8 cellular contexts compared by ENCODE assay signal in genomic region chrX:56978172-56978571, GRCh38. TPM values are rescaled to one million over a fixed set of nuclear protein-coding genes. Genes with fewer than 3 reads are reported as not detected.
DNase-seq lines count a peak whose midpoint lies in the region; ATAC-seq lines count a peak whose summit lies in the region.

No MANE protein-coding gene starts in this region.

- no peak overlapping the region for H2BK5ac ChIP-seq in trophoblast cell (ENCODE audit: low read depth, low read length, poor library complexity)

- H4K91ac ChIP-seq in trophoblast cell (ENCODE audit: low read depth, low read length) = no peak overlapping the region

- WGBS in trophoblast cell (ENCODE audit: extremely low coverage, insufficient coverage, insufficient read length) = no CpG with 5 or more reads among the region's 1 CpG

- H3K4me3 ChIP-seq in trophoblast cell (ENCODE audit: low read depth, low read length) = no peak overlapping the region

- H3K27me3 ChIP-seq in trophoblast cell (ENCODE audit: insufficient read depth, low read length) = no peaks in the 10 kb centered on the region

- no peak overlapping the region for H3K9ac ChIP-seq in trophoblast cell (ENCODE audit: low read length)

- no peak overlapping the region for H2BK12ac ChIP-seq in trophoblast cell (ENCODE audit: low read length)

- no peaks in the 10 kb centered on the region for H3K4me1 ChIP-seq in trophoblast cell (ENCODE audit: control insufficient read depth in 1 of 2, insufficient read depth in 2 of 2, low read length in 2 of 2)

- H2AK5ac ChIP-seq in trophoblast cell (ENCODE audit: low read length) = no peak overlapping the region

- ATAC-seq in GM19023 (IDR thresholded peaks at IDR 0.05; ENCODE audit: unreplicated experiment) (peak; percentile 88), HG03066 (IDR thresholded peaks at IDR 0.05; ENCODE audit: low read depth, unreplicated experiment) (peak; percentile 85)

- no peak overlapping the region for H3K14ac ChIP-seq in trophoblast cell (ENCODE audit: low read length)

- H3K23ac ChIP-seq in trophoblast cell (ENCODE audit: low read length) = no peak overlapping the region

- peak; percentile 24 for DNase-seq in DMS 273 treated with DMSO at 0.1 percent for 48 hours (lab: John Stamatoyannopoulos, UW)
- peak; percentile 4 for DNase-seq in NCI-H2196 treated with DMSO at 0.1 percent for 48 hours (lab: John Stamatoyannopoulos, UW; ENCODE audit: unreplicated experiment)
- DNase-seq in activated CD4-positive, alpha-beta T cell treated with anti-CD3 and anti-CD28 coated beads, Interleukin-2, amount 50 U/mL, for 48 hours = peak; percentile 5 to 16
- DNase-seq in fibroblast of the conjunctiva (ENCODE audit: low read depth) = peak; percentile 12
- peak; percentile 39 to 79 for DNase-seq in trophoblast cell
- no peak for DNase-seq in 8988T

- H2AFZ ChIP-seq in trophoblast cell (ENCODE audit: insufficient read depth, low read length, poor library complexity) = no peak overlapping the region

- H3K4ac ChIP-seq in trophoblast cell (ENCODE audit: low read depth, low read length) = no peak overlapping the region

- H3K36me3 ChIP-seq in trophoblast cell (ENCODE audit: control insufficient read depth in 1 of 2, insufficient read depth in 2 of 2, low read length in 2 of 2) = peaks cover 5 to 8% of the 10 kb centered on the region in 2 experiments

- H3K18ac ChIP-seq in trophoblast cell (ENCODE audit: low read length) = no peak overlapping the region

- H4K8ac ChIP-seq in trophoblast cell (ENCODE audit: low read depth, low read length) = no peak overlapping the region

- no peak overlapping the region for H3K27ac ChIP-seq in trophoblast cell (ENCODE audit: low read depth, low read length)

- no peak overlapping the region for H3K4me2 ChIP-seq in trophoblast cell (ENCODE audit: low read length)

- no peaks in the 10 kb centered on the region for H3K9me3 ChIP-seq in trophoblast cell (ENCODE audit: insufficient read depth, low read depth, low read length)

- H3K79me1 ChIP-seq in trophoblast cell (ENCODE audit: low read length) = no peaks in the 10 kb centered on the region

- H3K79me2 ChIP-seq in trophoblast cell (ENCODE audit: control insufficient read depth, insufficient read depth, low read length, poor library complexity) = no peaks in the 10 kb centered on the region

- no peak overlapping the region for H2BK120ac ChIP-seq in trophoblast cell (ENCODE audit: insufficient read depth, low read length, poor library complexity)

- no peak overlapping the region for H4K12ac ChIP-seq in trophoblast cell (ENCODE audit: low read depth, low read length)

RNA-seq across cellular contexts. Expression of gene SPIN3, which starts 17.2 kb away (rescaled TPM):
- 3.5 TPM in 2 replicates for polyA plus RNA-seq in trophoblast cell (2013)
